Comparison of ENCODE assay signal across 8 cellular contexts in the genomic region with DNA sequence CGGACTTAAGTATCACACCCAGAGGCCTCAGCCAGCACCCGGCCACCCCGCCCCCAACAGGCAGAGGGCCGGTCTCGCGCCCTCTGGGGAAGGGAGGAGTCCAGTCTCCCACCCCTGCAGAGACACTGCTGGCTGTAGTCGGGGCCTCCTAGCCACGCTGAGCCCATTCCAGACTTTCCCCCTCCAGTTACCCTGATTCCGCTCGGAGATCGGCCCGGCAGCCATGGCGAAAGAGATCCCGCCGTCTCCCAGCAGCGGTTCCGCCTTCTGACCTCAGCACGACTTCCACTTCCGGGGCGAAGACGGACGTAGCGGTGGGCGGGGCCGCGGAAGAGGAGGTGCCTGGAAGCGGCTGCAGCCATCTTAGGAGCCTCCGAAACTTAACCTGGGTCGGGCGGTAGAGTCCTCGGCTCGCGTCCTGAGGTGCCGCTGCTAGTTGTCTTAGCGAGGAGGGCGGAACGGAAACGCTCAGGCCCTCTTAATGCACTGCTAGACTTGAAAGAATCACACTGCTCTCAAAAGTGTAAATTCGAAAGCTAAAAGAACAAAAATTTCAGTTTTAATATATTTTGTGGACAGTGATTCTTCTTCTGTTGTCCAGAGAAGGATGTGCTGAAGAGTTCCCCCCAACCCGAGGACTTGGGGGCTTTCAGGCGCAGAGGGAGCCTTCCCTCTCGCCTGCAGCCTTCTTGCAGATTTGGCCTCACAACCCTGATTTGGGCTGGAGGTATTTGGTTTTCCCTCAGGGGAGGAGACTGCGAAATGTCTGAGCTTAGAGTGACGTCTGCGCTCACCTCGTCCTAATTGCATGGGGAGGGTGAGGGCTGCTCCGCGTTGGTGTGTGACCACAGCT. TPM values are rescaled to one million over a fixed set of nuclear protein-coding genes. Genes with fewer than 3 reads are reported as not detected.
A peak's percentile ranks its signal among the peaks of the same experiment; 100 is the strongest.
DNase-seq lines count a peak whose midpoint lies in the region; ATAC-seq and TF ChIP-seq lines count a peak whose summit lies in the region.

A gene with protein sequence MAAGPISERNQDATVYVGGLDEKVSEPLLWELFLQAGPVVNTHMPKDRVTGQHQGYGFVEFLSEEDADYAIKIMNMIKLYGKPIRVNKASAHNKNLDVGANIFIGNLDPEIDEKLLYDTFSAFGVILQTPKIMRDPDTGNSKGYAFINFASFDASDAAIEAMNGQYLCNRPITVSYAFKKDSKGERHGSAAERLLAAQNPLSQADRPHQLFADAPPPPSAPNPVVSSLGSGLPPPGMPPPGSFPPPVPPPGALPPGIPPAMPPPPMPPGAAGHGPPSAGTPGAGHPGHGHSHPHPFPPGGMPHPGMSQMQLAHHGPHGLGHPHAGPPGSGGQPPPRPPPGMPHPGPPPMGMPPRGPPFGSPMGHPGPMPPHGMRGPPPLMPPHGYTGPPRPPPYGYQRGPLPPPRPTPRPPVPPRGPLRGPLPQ (minus strand): TSS at position 269 of the 853 bp plus-strand sequence. CDS start 44 bp downstream, at position 225.

- ATAC-seq in naive thymus-derived CD4-positive, alpha-beta T cell, result peak; percentile 98
- peak; percentile 99 for ATAC-seq in stimulated activated memory B cell treated with anti-CD40 and anti-IgM and Interleukin-4, amounts not matched to agents 10 μg/mL and 1 μg/mL and 100 μg/mL, for 72 hours

- peak within 1 kb of the TSS; percentile 91 for H3K27ac ChIP-seq in RWPE1
- peak within 1 kb of the TSS; percentile 94 for H3K27ac ChIP-seq in naive thymus-derived CD4-positive, alpha-beta T cell (ENCODE audit: low read depth, low read length)

- DNase-seq in EL, result peak; percentile 93
- peak; percentile 93 for DNase-seq in H4 (ENCODE audit: low spot score)
- DNase-seq in LNCaP clone FGC (ENCODE audit: low read depth), result peak; percentile 79
- peak; percentile 88 for DNase-seq in RWPE1 (ENCODE audit: low spot score)
- peak; percentile 91 to 92 for DNase-seq in activated T-helper 1 cell treated with anti-CD3 and anti-CD28 coated beads, Interleukin-2, amount 50 U/mL, for 16 hours (ENCODE audit: low read depth in 1 of 2, low spot score in 1 of 2)
- DNase-seq in fibroblast of gingiva (ENCODE audit: low read depth), result peak; percentile 90
- peak; percentile 89 to 96 (median 95) for DNase-seq in naive thymus-derived CD4-positive, alpha-beta T cell

- H3K27me3 ChIP-seq in naive thymus-derived CD4-positive, alpha-beta T cell (ENCODE audit: control insufficient read depth in 2 of 2, insufficient read depth in 2 of 2, low read length in 2 of 2), result no peaks in the 10 kb centered on the region

- H3K4me3 ChIP-seq in LNCaP clone FGC (ENCODE audit: low read depth, low read length), result peak within 1 kb of the TSS; percentile 98
- H3K4me3 ChIP-seq in naive thymus-derived CD4-positive, alpha-beta T cell (ENCODE audit: low read length), result peak within 1 kb of the TSS; percentile 82

- no peaks in the 10 kb centered on the region for H3K9me3 ChIP-seq in naive thymus-derived CD4-positive, alpha-beta T cell (ENCODE audit: control insufficient read depth in 2 of 3, low read length in 3 of 3)

- peaks cover 0 to 1% (median 0%) of the 10 kb centered on the region in 11 donors for H3K9me3 Mint-ChIP-seq in naive thymus-derived CD4-positive, alpha-beta T cell
- H3K9me3 Mint-ChIP-seq in stimulated activated memory B cell treated with anti-CD40 and anti-IgM and Interleukin-4, amounts not matched to agents 10 μg/mL and 1 μg/mL and 100 μg/mL, for 72 hours, result no peaks in the 10 kb centered on the region

- peaks cover 28 to 43% (median 34%) of the 10 kb centered on the region in 3 experiments for H3K36me3 ChIP-seq in naive thymus-derived CD4-positive, alpha-beta T cell (ENCODE audit: control insufficient read depth in 2 of 3, insufficient read depth in 3 of 3, low read length in 3 of 3)

- H3K27ac Mint-ChIP-seq in naive thymus-derived CD4-positive, alpha-beta T cell, result peak within 1 kb of the TSS; percentile 96 to 99 (median 98)
- peak within 1 kb of the TSS; percentile 88 for H3K27ac Mint-ChIP-seq in stimulated activated memory B cell treated with anti-CD40 and anti-IgM and Interleukin-4, amounts not matched to agents 10 μg/mL and 1 μg/mL and 100 μg/mL, for 72 hours

- H3K27me3 Mint-ChIP-seq in naive thymus-derived CD4-positive, alpha-beta T cell, result peaks cover 0 to 13% (median 5%) of the 10 kb centered on the region in 5 donors
- H3K27me3 Mint-ChIP-seq in stimulated activated memory B cell treated with anti-CD40 and anti-IgM and Interleukin-4, amounts not matched to agents 10 μg/mL and 1 μg/mL and 100 μg/mL, for 72 hours, result peaks cover 25% of the 10 kb centered on the region

- POLR2A ChIA-PET in RWPE1 (lab: Yijun Ruan, JAX; ENCODE audit: low non-redundant PET), result interaction anchor here (0.8 to 1.1 kb wide), 3 partner anchors 11 to 84 kb away, joined by 3 read pairs; no protein-coding TSS in a partner anchor
- POLR2A ChIA-PET in naive thymus-derived CD4-positive, alpha-beta T cell (lab: Charles Lee), result interaction anchor here (0.5 to 8.7 kb wide), 21 partner anchors 10 to 1404 kb away, joined by 3 to 174 read pairs (median 6); a partner anchor contains a TSS

- peaks cover 44 to 67% (median 49%) of the 10 kb centered on the region in 7 donors for H3K4me1 Mint-ChIP-seq in naive thymus-derived CD4-positive, alpha-beta T cell
- peaks cover 54% of the 10 kb centered on the region for H3K4me1 Mint-ChIP-seq in stimulated activated memory B cell treated with anti-CD40 and anti-IgM and Interleukin-4, amounts not matched to agents 10 μg/mL and 1 μg/mL and 100 μg/mL, for 72 hours

- peak within 1 kb of the TSS; percentile 91 to 99 (median 96) for H3K4me3 Mint-ChIP-seq in naive thymus-derived CD4-positive, alpha-beta T cell
- peak within 1 kb of the TSS; percentile 93 for H3K4me3 Mint-ChIP-seq in stimulated activated memory B cell treated with anti-CD40 and anti-IgM and Interleukin-4, amounts not matched to agents 10 μg/mL and 1 μg/mL and 100 μg/mL, for 72 hours

- peaks cover 19 to 30% of the 10 kb centered on the region in 2 donors for H3K4me1 ChIP-seq in naive thymus-derived CD4-positive, alpha-beta T cell (ENCODE audit: control insufficient read depth in 2 of 2, insufficient read depth in 2 of 2, low read length in 2 of 2)

- TF ChIP-seq CTCF in LNCaP clone FGC (IDR thresholded peaks at IDR 0.05; ENCODE audit: control insufficient read depth, extremely low read depth, insufficient read depth), result no peak
- TF ChIP-seq CTCF in RWPE1 (conservative IDR thresholded peaks at IDR 0.05; ENCODE audit: low read depth), result no peak

- intact Hi-C loops in naive thymus-derived CD4-positive, alpha-beta T cell (cut with micrococcal nuclease), result loop anchor here (1.0 to 2.0 kb wide), 10 partner anchors 10 to 1327 kb away; a partner anchor contains a TSS

- CTCF ChIA-PET in RWPE1 (lab: Yijun Ruan, JAX), result no interaction called here
- CTCF ChIA-PET in naive thymus-derived CD4-positive, alpha-beta T cell (lab: Charles Lee), result no interaction called here

- H3K36me3 Mint-ChIP-seq in naive thymus-derived CD4-positive, alpha-beta T cell, result peaks cover 24 to 45% (median 35%) of the 10 kb centered on the region in 5 donors
- H3K36me3 Mint-ChIP-seq in stimulated activated memory B cell treated with anti-CD40 and anti-IgM and Interleukin-4, amounts not matched to agents 10 μg/mL and 1 μg/mL and 100 μg/mL, for 72 hours, result peaks cover 37% of the 10 kb centered on the region

RNA-seq across cellular contexts. Expression of the gene that starts here (rescaled TPM):
- 19.2 and 38.0 TPM in 2 replicates for total RNA-seq in H4 (2014; rRNA removed; shearing (Covaris generic))
- total RNA-seq in naive thymus-derived CD4-positive, alpha-beta T cell, result 100 to 1,000 TPM in 1 of 5 experiments, 10 to 100 TPM in 4; 39.0 to 103 (median 43.4) TPM
- 100 to 1,000 TPM in 1 of 2 donors, 10 to 100 TPM in 1; 80.8 to 114 TPM for polyA plus RNA-seq in naive thymus-derived CD4-positive, alpha-beta T cell

Comparison
In these comparisons a context has a peak if more than half of its experiments do, and no peak if none do; other contexts are left out.
1. Peak in every context shown above with its lines: DNase-seq, ATAC-seq, H3K4me3 ChIP-seq and H3K27ac ChIP-seq.